12 cellular contexts compared by ENCODE assay signal in the genomic region with DNA sequence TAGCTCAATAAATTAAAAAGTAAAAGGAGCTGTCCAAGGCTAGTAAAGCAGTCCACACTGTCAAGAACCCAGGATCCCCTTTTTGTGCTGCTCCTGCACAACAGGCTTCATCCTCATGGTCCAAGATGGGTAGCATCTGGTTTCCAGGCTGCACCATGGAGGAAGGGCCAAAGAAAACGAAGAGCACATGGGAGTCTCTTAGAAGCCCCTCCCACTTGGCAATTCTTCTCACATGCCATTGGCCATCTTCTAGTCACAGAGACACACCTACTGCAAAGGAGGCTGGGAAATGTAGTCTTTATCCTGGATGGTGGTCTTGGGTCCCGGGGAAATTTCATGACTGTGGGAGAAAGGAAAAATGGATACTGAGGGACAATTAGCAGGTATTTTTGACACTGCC. TPM values are rescaled to one million over a fixed set of nuclear protein-coding genes. Genes with fewer than 3 reads are reported as not detected.
DNase-seq lines count a peak whose midpoint lies in the region; ATAC-seq and TF ChIP-seq lines count a peak whose summit lies in the region.
"Had no signal": no experiment of that assay in that cellular context is flagged by ENCODE, and none has a peak within 500 bp of the region (broad histone marks: within the 10 kb centered on the region; RNA-seq: fewer than 3 reads in every experiment).

No MANE protein-coding gene starts in this region.

- H2AFZ ChIP-seq in PC-9, result no peak overlapping the region

- H3K4me1 ChIP-seq in HEK293 (ENCODE audit: control insufficient read depth, insufficient read depth, low read length) (no peaks in the 10 kb centered on the region), PC-9 (replicated peaks; ENCODE audit: insufficient read depth) (peaks cover 9% of the 10 kb centered on the region)
- H3K4me1 ChIP-seq: tibial nerve had no signal

- H3K27me3 ChIP-seq in PC-9 (ENCODE audit: insufficient read depth, low read depth), result no peaks in the 10 kb centered on the region
- H3K27me3 ChIP-seq: tibial nerve had no signal

- BruUV-seq in PC-9 (replicated peaks; lab: Mats Ljungman, UMichigan), result no TSS peak

- H3K4me3 ChIP-seq in HEK293 (ENCODE audit: low read depth, low read length) (no peak overlapping the region), PC-9 (no peak overlapping the region)
- H3K4me3 ChIP-seq: tibial nerve had no signal

- H3K27ac ChIP-seq in HEK293 (ENCODE audit: extremely low read depth, low read depth, low read length), result no peak overlapping the region
- no peak overlapping the region for H3K27ac ChIP-seq in PC-9
- H3K27ac ChIP-seq: tibial nerve had no signal

- DNase-seq in DMS 273 (lab: John Stamatoyannopoulos, UW; ENCODE audit: unreplicated experiment) (peak; percentile 84), PC-9 (peak in 1 of 2 experiments; percentile 39), fibroblast of peridontal ligament (ENCODE audit: extremely low read depth) (peak; percentile 11), C1 segment of cervical spinal cord (lab: John Stamatoyannopoulos, UW) (no peak), mucosa of gallbladder (ENCODE audit: low spot score) (no peak), COLO829 (ENCODE audit: low spot score) (no peak)
- DNase-seq: activated CD4-positive, alpha-beta T cell treated with anti-CD3 and anti-CD28 coated beads, Interleukin-2, amount 10 ng/mL, durations not matched to agents 7 days and 5 days; central memory CD4-positive, alpha-beta T cell; GDM1 had no signal

- no peak for ATAC-seq in HG03196 (IDR thresholded peaks at IDR 0.05; ENCODE audit: unreplicated experiment)

- no peaks in the 10 kb centered on the region for H3K9me3 ChIP-seq in HEK293 (ENCODE audit: control insufficient read depth, insufficient read depth, low read depth, low read length)
- H3K9me3 ChIP-seq in PC-9 (ENCODE audit: insufficient read depth, low read depth), result no peaks in the 10 kb centered on the region
- H3K9me3 ChIP-seq: tibial nerve had no signal

- POLR2A ChIA-PET in HEK293 (lab: Yijun Ruan, JAX) (no interaction called here), PC-9 (lab: Charles Lee; ENCODE audit: unreplicated experiment) (no interaction called here)

- intact Hi-C loops in PC-9 (cut with micrococcal nuclease; ENCODE audit: unreplicated experiment), result no loop called here

- CTCF ChIA-PET in HEK293 (lab: Yijun Ruan, JAX) (interaction anchor here (1.2 kb wide), 1 partner anchor 42 kb away, joined by 4 read pairs; no protein-coding TSS in a partner anchor), PC-9 (lab: Charles Lee) (interaction anchor here (0.7 kb wide), 1 partner anchor 1268 kb away, joined by 3 read pairs; no protein-coding TSS in a partner anchor)

- 0 out of 2 replicates have a peak overlapping the region, but pooled peaks have one; percentile 1 for H3K4me2 ChIP-seq in PC-9

- H3K9me2 ChIP-seq in PC-9 (ENCODE audit: insufficient read depth), result no peaks in the 10 kb centered on the region

- H3K36me3 ChIP-seq in HEK293 (ENCODE audit: control insufficient read depth in 2 of 2, insufficient read depth in 1 of 2, low read length in 2 of 2) (no peaks in the 10 kb centered on the region), PC-9 (ENCODE audit: low read depth) (no peaks in the 10 kb centered on the region)
- H3K36me3 ChIP-seq: tibial nerve had no signal

- TF ChIP-seq CTCF in HEK293 (tag by site-specific recombination; IDR thresholded peaks at IDR 0.05) (no peak), PC-9 (conservative IDR thresholded peaks at IDR 0.05) (no peak)

- H3F3A ChIP-seq in PC-9 (ENCODE audit: insufficient read depth, low read depth), result no peaks in the 10 kb centered on the region

- H3K79me2 ChIP-seq in PC-9 (ENCODE audit: low read depth), result no peaks in the 10 kb centered on the region

- H4K20me1 ChIP-seq in PC-9 (ENCODE audit: insufficient read depth), result no peaks in the 10 kb centered on the region

TF ChIP-seq in HEK293, 187 proteins besides CTCF, POLR2A, EP300 and RAD21:
- TF ChIP-seq KLF10 (tag by site-specific recombination; IDR thresholded peaks at IDR 0.05) (peak; percentile 88), SP2 (tag by site-specific recombination; IDR thresholded peaks at IDR 0.05) (peak; percentile 27; the same call in 1 of the 2 replicates), SP3 (tag by site-specific recombination; IDR thresholded peaks at IDR 0.05) (peak; percentile 53), ZNF16 (tag by site-specific recombination; IDR thresholded peaks at IDR 0.05; ENCODE audit: low read depth) (no peak), KLF8 (tag by site-specific recombination; IDR thresholded peaks at IDR 0.05) (0 out of 2 replicates have a peak, but pooled peaks have one; percentile 28)
- TF ChIP-seq, protein P1, sequence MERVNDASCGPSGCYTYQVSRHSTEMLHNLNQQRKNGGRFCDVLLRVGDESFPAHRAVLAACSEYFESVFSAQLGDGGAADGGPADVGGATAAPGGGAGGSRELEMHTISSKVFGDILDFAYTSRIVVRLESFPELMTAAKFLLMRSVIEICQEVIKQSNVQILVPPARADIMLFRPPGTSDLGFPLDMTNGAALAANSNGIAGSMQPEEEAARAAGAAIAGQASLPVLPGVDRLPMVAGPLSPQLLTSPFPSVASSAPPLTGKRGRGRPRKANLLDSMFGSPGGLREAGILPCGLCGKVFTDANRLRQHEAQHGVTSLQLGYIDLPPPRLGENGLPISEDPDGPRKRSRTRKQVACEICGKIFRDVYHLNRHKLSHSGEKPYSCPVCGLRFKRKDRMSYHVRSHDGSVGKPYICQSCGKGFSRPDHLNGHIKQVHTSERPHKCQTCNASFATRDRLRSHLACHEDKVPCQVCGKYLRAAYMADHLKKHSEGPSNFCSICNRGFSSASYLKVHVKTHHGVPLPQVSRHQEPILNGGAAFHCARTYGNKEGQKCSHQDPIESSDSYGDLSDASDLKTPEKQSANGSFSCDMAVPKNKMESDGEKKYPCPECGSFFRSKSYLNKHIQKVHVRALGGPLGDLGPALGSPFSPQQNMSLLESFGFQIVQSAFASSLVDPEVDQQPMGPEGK (tag by site-specific recombination; IDR thresholded peaks at IDR 0.05), result no peak
TF ChIP-seq in HEK293: peak in this region for 4.

RNA-seq across cellular contexts. Expression of a gene that starts 37.8 kb away (rescaled TPM):
- 4.9 and 5.1 TPM in 2 replicates for total RNA-seq in PC-9 (2021)
- 32.7 TPM for total RNA-seq in mucosa of gallbladder

RNA-seq across cellular contexts. Expression of a gene that starts 44.7 kb away (rescaled TPM):
- 56.5 and 77.5 TPM in 2 replicates for total RNA-seq in PC-9 (2021)
- total RNA-seq in mucosa of gallbladder, result 55.7 TPM

Comparison
In these comparisons a context has a peak if more than half of its experiments do, and no peak if none do; other contexts are left out.
1. DNase-seq: peak in DMS 273 (single experiment) and fibroblast of peridontal ligament (single experiment); none in C1 segment of cervical spinal cord (0 of 14), mucosa of gallbladder (single experiment) and COLO829 (single experiment).